1 cellular context compared by ENCODE assay signal in genomic region chr3:11290743-11291680, GRCh38.
TF ChIP-seq lines count a peak whose summit lies in the region.

No MANE protein-coding gene starts in this region.

TF ChIP-seq in HepG2, 621 proteins besides CTCF, POLR2A, EP300 and RAD21 (continued from another document):
- TF ChIP-seq DMTF1 (CRISPR knock-in tag; IDR thresholded peaks at IDR 0.05) (no peak), HMGXB4 (CRISPR knock-in tag; IDR thresholded peaks at IDR 0.05; ENCODE audit: borderline replicate concordance in 1 of 2, low read depth in 1 of 2) (no peak), PPARG (CRISPR knock-in tag; conservative IDR thresholded peaks at IDR 0.05) (no peak), SMAD1 (CRISPR knock-in tag; IDR thresholded peaks at IDR 0.05; ENCODE audit: borderline replicate concordance, low read depth) (no peak), ATF5 (CRISPR knock-in tag; IDR thresholded peaks at IDR 0.05; ENCODE audit: low read depth) (no peak), ZNF318 (CRISPR knock-in tag; IDR thresholded peaks at IDR 0.05) (no peak), ARID5B (CRISPR knock-in tag; IDR thresholded peaks at IDR 0.05) (no peak), THAP8 (CRISPR knock-in tag; IDR thresholded peaks at IDR 0.05; ENCODE audit: borderline replicate concordance) (no peak), ZNF512 (CRISPR knock-in tag; IDR thresholded peaks at IDR 0.05) (no peak), PITX1 (CRISPR knock-in tag; IDR thresholded peaks at IDR 0.05) (no peak), BCLAF1 (IDR thresholded peaks at IDR 0.05) (no peak), RFXANK (CRISPR knock-in tag; IDR thresholded peaks at IDR 0.05) (no peak)
